In the genomic region with DNA sequence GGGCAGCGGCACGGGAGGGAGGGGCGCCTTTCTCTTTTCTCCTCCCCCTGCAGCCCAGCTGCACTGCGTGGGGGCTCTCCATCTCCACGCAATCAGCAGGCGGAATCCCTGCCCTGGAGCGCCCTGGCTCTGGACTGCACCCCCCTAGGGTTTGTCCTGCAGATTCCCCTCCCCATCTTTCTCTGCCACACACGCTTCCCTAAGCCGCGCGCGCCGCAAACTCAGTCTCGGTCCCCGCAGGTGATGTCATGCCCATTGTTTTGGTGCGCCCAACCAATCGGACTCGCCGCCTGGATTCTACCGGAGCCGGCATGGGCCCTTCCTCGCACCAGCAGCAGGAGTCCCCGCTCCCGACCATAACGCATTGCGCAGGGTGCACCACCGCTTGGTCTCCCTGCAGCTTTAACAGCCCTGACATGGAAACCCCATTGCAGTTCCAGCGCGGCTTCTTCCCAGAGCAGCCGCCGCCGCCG, we compare ENCODE assay signal across 7 cellular contexts. TPM values are rescaled to one million over a fixed set of nuclear protein-coding genes. Genes with fewer than 3 reads are reported as not detected.
DNase-seq lines count a peak whose midpoint lies in the region; ATAC-seq and TF ChIP-seq lines count a peak whose summit lies in the region.

TSS of gene KCNN2 (plus strand) at position 347 of the 473 bp plus-strand sequence. CDS start at position 417, 70 bp downstream.

- H3K9me3 ChIP-seq in right cardiac atrium (ENCODE audit: control insufficient read depth, low read length) (no peaks in the 10 kb centered on the region), psoas muscle (no peaks in the 10 kb centered on the region)
- H3K9me3 ChIP-seq in naive thymus-derived CD4-positive, alpha-beta T cell (ENCODE audit: control insufficient read depth in 2 of 3, low read length in 3 of 3), result no peaks in the 10 kb centered on the region

- POLR2A ChIA-PET in naive thymus-derived CD4-positive, alpha-beta T cell (lab: Charles Lee), result no interaction called here

- H3K4me1 ChIP-seq in right cardiac atrium (ENCODE audit: control insufficient read depth, insufficient read depth, low read length) (peaks cover 2% of the 10 kb centered on the region), psoas muscle (peaks cover 5% of the 10 kb centered on the region)
- no peaks in the 10 kb centered on the region for H3K4me1 ChIP-seq in naive thymus-derived CD4-positive, alpha-beta T cell (ENCODE audit: control insufficient read depth in 2 of 2, insufficient read depth in 2 of 2, low read length in 2 of 2)

- H3K4me3 ChIP-seq in right cardiac atrium (ENCODE audit: low read length), result peak within 1 kb of the TSS; percentile 30
- H3K4me3 ChIP-seq in psoas muscle, result peak within 1 kb of the TSS; percentile 86
- no peak within 1 kb of the TSS for H3K4me3 ChIP-seq in naive thymus-derived CD4-positive, alpha-beta T cell (ENCODE audit: low read length)

- H3K27ac Mint-ChIP-seq in naive thymus-derived CD4-positive, alpha-beta T cell, result no peak within 1 kb of the TSS

- peak within 1 kb of the TSS in 1 of 10 donors; percentile 25 for H3K4me3 Mint-ChIP-seq in naive thymus-derived CD4-positive, alpha-beta T cell

- no peaks in the 10 kb centered on the region for H3K36me3 Mint-ChIP-seq in naive thymus-derived CD4-positive, alpha-beta T cell

- H3K9me3 Mint-ChIP-seq in naive thymus-derived CD4-positive, alpha-beta T cell, result peaks cover 0 to 11% (median 1%) of the 10 kb centered on the region in 11 donors

- 1% methylated on average over 33 of the region's 33 CpGs for WGBS in right cardiac atrium
- 1% methylated on average over 26 to 33 of the region's 33 CpGs for WGBS in psoas muscle, 3 donors

- H3K4me1 Mint-ChIP-seq in naive thymus-derived CD4-positive, alpha-beta T cell, result peaks cover 0 to 11% (median 5%) of the 10 kb centered on the region in 7 donors

- intact Hi-C loops in right cardiac atrium (cut with DNase I) (no loop called here), psoas muscle (cut with DNase I) (loop anchor here in 1 of 2 donors (2.0 kb wide), 1 partner anchor 89 kb away; no protein-coding TSS in a partner anchor)
- intact Hi-C loops in naive thymus-derived CD4-positive, alpha-beta T cell (cut with micrococcal nuclease), result no loop called here

- no peaks in the 10 kb centered on the region for H3K36me3 ChIP-seq in psoas muscle (ENCODE audit: insufficient read depth in 1 of 2, low read depth in 1 of 2)
- H3K36me3 ChIP-seq in naive thymus-derived CD4-positive, alpha-beta T cell (ENCODE audit: control insufficient read depth in 2 of 3, insufficient read depth in 3 of 3, low read length in 3 of 3), result no peaks in the 10 kb centered on the region

- no peaks in the 10 kb centered on the region for H3K27me3 ChIP-seq in right cardiac atrium (ENCODE audit: control insufficient read depth, insufficient read depth)
- H3K27me3 ChIP-seq in psoas muscle (ENCODE audit: insufficient read depth in 3 of 3, low read length in 2 of 3), result peaks cover 3 to 20% (median 6%) of the 10 kb centered on the region in 3 donors
- no peaks in the 10 kb centered on the region for H3K27me3 ChIP-seq in naive thymus-derived CD4-positive, alpha-beta T cell (ENCODE audit: control insufficient read depth in 2 of 2, insufficient read depth in 2 of 2, low read length in 2 of 2)

- no peak for TF ChIP-seq POLR2A in GM18505 (IDR thresholded peaks at IDR 0.05; ENCODE audit: borderline replicate concordance, extremely low read depth, insufficient read depth, insufficient read length)

- CTCF ChIA-PET in naive thymus-derived CD4-positive, alpha-beta T cell (lab: Charles Lee), result no interaction called here

- peak; percentile 59 for DNase-seq in NCI-H2171 (lab: John Stamatoyannopoulos, UW)
- peak; percentile 86 for DNase-seq in amniotic stem cell (lab: John Stamatoyannopoulos, UW)
- DNase-seq in right cardiac atrium, result peak; percentile 75 to 90 (median 86)
- DNase-seq in psoas muscle, result peak; percentile 77 to 90
- DNase-seq in naive thymus-derived CD4-positive, alpha-beta T cell, result no peak

- no peak for TF ChIP-seq CTCF in psoas muscle (IDR thresholded peaks at IDR 0.05)

- peak; percentile 72 for ATAC-seq in GM18505 (IDR thresholded peaks at IDR 0.05; ENCODE audit: unreplicated experiment)
- peak; percentile 59 for ATAC-seq in HG02798 (IDR thresholded peaks at IDR 0.05; ENCODE audit: poor library complexity, unreplicated experiment)
- ATAC-seq in right cardiac atrium, result peak; percentile 93 to 96
- ATAC-seq in psoas muscle, result peak; percentile 92 to 98 (median 96)
- ATAC-seq in naive thymus-derived CD4-positive, alpha-beta T cell, result no peak

- peak within 1 kb of the TSS; percentile 34 for H3K27ac ChIP-seq in right cardiac atrium (ENCODE audit: low read length)
- H3K27ac ChIP-seq in psoas muscle, result peak within 1 kb of the TSS; percentile 58
- H3K27ac ChIP-seq in naive thymus-derived CD4-positive, alpha-beta T cell (ENCODE audit: low read depth, low read length), result no peak within 1 kb of the TSS

- H3K27me3 Mint-ChIP-seq in naive thymus-derived CD4-positive, alpha-beta T cell, result peaks cover 41 to 65% (median 47%) of the 10 kb centered on the region in 5 donors

RNA-seq across cellular contexts. Expression of gene KCNN2, which starts in this region (rescaled TPM):
- total RNA-seq in right cardiac atrium (10 to 100 TPM; 10.4 to 19.0 (median 13.4) TPM), psoas muscle (1 to 10 TPM in 3 of 4 donors, under 1 TPM in 1; 0.59 to 2.9 (median 1.3) TPM)
- polyA plus RNA-seq in right cardiac atrium (20.6 TPM), psoas muscle (under 1 TPM; 0.20 to 0.63 (median 0.57) TPM)
- total RNA-seq in naive thymus-derived CD4-positive, alpha-beta T cell, result not detected
- not detected for polyA plus RNA-seq in naive thymus-derived CD4-positive, alpha-beta T cell

Comparison
In these comparisons a context has a peak if more than half of its experiments do, and no peak if none do; other contexts are left out.
1. RNA of gene KCNN2 (polyA plus RNA-seq): 20.6 TPM in right cardiac atrium (single experiment); 0.20 to 0.63 TPM in psoas muscle and not detected in naive thymus-derived CD4-positive, alpha-beta T cell; every median in the first group is over 10 times any median in the second.
2. DNase-seq: peak in NCI-H2171 (single experiment), amniotic stem cell (single experiment), right cardiac atrium (3 of 3) and psoas muscle (2 of 2); none in naive thymus-derived CD4-positive, alpha-beta T cell (0 of 9).